ENCODE assay signal across 28 cellular contexts in the genomic region with DNA sequence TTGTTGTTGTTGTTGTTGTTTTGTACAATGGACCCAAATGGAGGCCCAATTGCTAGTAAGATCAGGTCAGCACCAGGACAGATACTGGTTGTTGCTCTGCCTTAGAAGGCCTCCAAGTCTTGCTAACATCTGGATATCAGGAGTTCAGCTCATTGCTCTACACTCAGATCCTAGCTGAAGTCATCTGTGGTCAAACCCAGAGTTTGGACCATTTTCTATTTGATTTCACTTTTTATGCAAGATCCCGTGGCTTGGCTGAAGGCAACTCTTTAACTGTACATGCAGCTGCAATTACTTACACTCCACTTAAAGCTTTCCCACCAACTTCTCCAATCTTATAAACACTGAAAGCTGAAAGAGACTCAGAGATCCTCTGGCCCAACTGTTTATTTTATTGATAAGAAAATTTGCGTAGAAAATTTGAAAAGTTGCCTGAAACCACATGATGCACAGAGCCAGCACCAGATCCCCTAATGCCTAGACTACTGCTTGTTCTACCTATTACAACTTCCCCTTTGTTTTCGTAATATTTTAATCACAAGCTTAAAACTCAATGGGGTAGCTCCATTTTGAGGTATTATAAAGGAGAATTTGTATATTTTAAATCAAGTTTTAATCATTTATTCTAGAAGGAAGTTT. TPM values are rescaled to one million over a fixed set of nuclear protein-coding genes. Genes with fewer than 3 reads are reported as not detected.
A peak's percentile ranks its signal among the peaks of the same experiment; 100 is the strongest.
DNase-seq lines count a peak whose midpoint lies in the region; ATAC-seq and TF ChIP-seq lines count a peak whose summit lies in the region.
"Had no signal": no experiment of that assay in that cellular context is flagged by ENCODE, and none has a peak within 500 bp of the region (broad histone marks: within the 10 kb centered on the region; RNA-seq: fewer than 3 reads in every experiment).

No MANE protein-coding gene starts in this region.

- ATAC-seq in GM23338: no peak
- ATAC-seq: Right ventricle myocardium inferior; stimulated activated naive CD8-positive, alpha-beta T cell treated with anti-CD3 and anti-CD28 coated beads, Interleukin-15, Interleukin-2, amounts not matched to agents 100 U/mL and 50 U/mL, for 24 hours had no signal

- no peaks in the 10 kb centered on the region for H3K79me2 ChIP-seq in GM23338 (replicated peaks; ENCODE audit: insufficient read depth)
- no peaks in the 10 kb centered on the region for H3K79me2 ChIP-seq in osteoblast (ENCODE audit: insufficient read depth, low read length)

- no peaks in the 10 kb centered on the region for H3K36me3 Mint-ChIP-seq in GM23338 (ENCODE audit: low read depth)
- H3K36me3 Mint-ChIP-seq: activated naive CD8-positive, alpha-beta T cell treated with anti-CD3 and anti-CD28 coated beads for 36 hours had no signal

- no peaks in the 10 kb centered on the region for H3K27me3 ChIP-seq in GM23338 (ENCODE audit: insufficient read depth)
- H3K27me3 ChIP-seq in osteoblast (ENCODE audit: insufficient read depth, low read length): no peaks in the 10 kb centered on the region
- H3K27me3 ChIP-seq: BE2C, tibial nerve had no signal

- no peaks in the 10 kb centered on the region for H4K20me1 ChIP-seq in GM23338 (replicated peaks; ENCODE audit: insufficient read depth)
- H4K20me1 ChIP-seq in osteoblast (ENCODE audit: insufficient read depth, low read length): no peaks in the 10 kb centered on the region

- H3K27ac ChIP-seq in GM23338 (ENCODE audit: low read depth) (no peak overlapping the region), osteoblast (ENCODE audit: low read depth, low read length) (no peak overlapping the region)
- H3K27ac ChIP-seq: prostate gland, skin epidermis, tibial nerve had no signal

- H3K4me3 Mint-ChIP-seq in GM23338: no peak overlapping the region
- H3K4me3 Mint-ChIP-seq: activated naive CD8-positive, alpha-beta T cell treated with anti-CD3 and anti-CD28 coated beads for 36 hours; activated T-helper 17 cell treated with anti-CD3 and anti-CD28 coated beads, Interleukin-2, amount 50 U/mL, for 72 hours had no signal

- H3K9me2 ChIP-seq in GM23338 (ENCODE audit: insufficient read depth): no peaks in the 10 kb centered on the region

- no peak overlapping the region for H3K4me2 ChIP-seq in GM23338
- H3K4me2 ChIP-seq in osteoblast (ENCODE audit: insufficient read depth, low read length): no peak overlapping the region

- H3F3A ChIP-seq in GM23338 (replicated peaks; ENCODE audit: low read depth): no peaks in the 10 kb centered on the region

- H3K9me3 Mint-ChIP-seq in GM23338: no peaks in the 10 kb centered on the region
- H3K9me3 Mint-ChIP-seq: activated naive CD8-positive, alpha-beta T cell treated with anti-CD3 and anti-CD28 coated beads for 36 hours; activated T-helper 17 cell treated with anti-CD3 and anti-CD28 coated beads, Interleukin-2, amount 50 U/mL, for 72 hours had no signal

- H3K4me3 ChIP-seq in GM23338 (no peak overlapping the region), osteoblast (ENCODE audit: insufficient read depth, low read length) (no peak overlapping the region)
- H3K4me3 ChIP-seq: prostate gland, skin epidermis, tibial nerve had no signal

- no peaks in the 10 kb centered on the region; the same call in 2 of the 3 replicates for H3K4me1 Mint-ChIP-seq in GM23338
- H3K4me1 Mint-ChIP-seq: activated naive CD8-positive, alpha-beta T cell treated with anti-CD3 and anti-CD28 coated beads for 36 hours; activated T-helper 17 cell treated with anti-CD3 and anti-CD28 coated beads, Interleukin-2, amount 50 U/mL, for 72 hours had no signal

- no peak overlapping the region for H3K27ac Mint-ChIP-seq in GM23338
- H3K27ac Mint-ChIP-seq: activated naive CD8-positive, alpha-beta T cell treated with anti-CD3 and anti-CD28 coated beads for 36 hours; activated T-helper 17 cell treated with anti-CD3 and anti-CD28 coated beads, Interleukin-2, amount 50 U/mL, for 72 hours had no signal

- no peaks in the 10 kb centered on the region for H3K9me3 ChIP-seq in osteoblast (ENCODE audit: low read depth, low read length)
- H3K9me3 ChIP-seq: BE2C, prostate gland, tibial nerve had no signal

- no peaks in the 10 kb centered on the region for H3K36me3 ChIP-seq in GM23338 (ENCODE audit: insufficient read depth)
- no peaks in the 10 kb centered on the region for H3K36me3 ChIP-seq in osteoblast (ENCODE audit: insufficient read depth, low read length)
- H3K36me3 ChIP-seq: BE2C, prostate gland, tibial nerve had no signal

- DNase-seq in GM23338 (ENCODE audit: low spot score) (no peak), RPMI7951 (ENCODE audit: low read depth) (peak; percentile 9), fibroblast of gingiva (ENCODE audit: low read depth) (peak; percentile 59), osteoblast (ENCODE audit: insufficient read length, low spot score, missing footprints) (peak; percentile 18), NCI-H1930 (lab: John Stamatoyannopoulos, UW) (no peak), NCI-H146 treated with DMSO at 0.1 percent for 48 hours (lab: John Stamatoyannopoulos, UW; ENCODE audit: unreplicated experiment) (no peak), NCI-H1105 (lab: John Stamatoyannopoulos, UW) (no peak)
- DNase-seq: activated CD4-positive, alpha-beta T cell treated with anti-CD3 and anti-CD28 coated beads for 4 hours; activated naive CD8-positive, alpha-beta T cell treated with anti-CD3 and anti-CD28 coated beads for 36 hours; BE2C; H7; Karpas-422; NCI-H1105 treated with DMSO at 0.1 percent for 48 hours; NCI-H524 treated with DMSO at 0.1 percent for 48 hours; stimulated activated CD4-positive, alpha-beta T cell treated with anti-CD3 and anti-CD28 coated beads, Interleukin-2, amount 100 ng/mL, for 48 hours; stimulated activated naive CD8-positive, alpha-beta T cell treated with anti-CD3 and anti-CD28 coated beads, Interleukin-15, Interleukin-2, amounts not matched to agents 100 U/mL and 50 U/mL, for 24 hours; SW 1271 had no signal

- H3K4me1 ChIP-seq in GM23338 (ENCODE audit: insufficient read depth): no peaks in the 10 kb centered on the region
- no peaks in the 10 kb centered on the region for H3K4me1 ChIP-seq in osteoblast (ENCODE audit: insufficient read depth, low read length)
- H3K4me1 ChIP-seq: prostate gland, tibial nerve had no signal

- TF ChIP-seq CTCF in GM23338 (conservative IDR thresholded peaks at IDR 0.05; ENCODE audit: low read depth in 2 of 2): no peak
- no peak for TF ChIP-seq CTCF in osteoblast (IDR thresholded peaks at IDR 0.05; ENCODE audit: extremely low read depth, low read depth, low read length)

- no peaks in the 10 kb centered on the region for H3K27me3 Mint-ChIP-seq in GM23338 (ENCODE audit: insufficient read depth, low read depth, poor library complexity)

- H2AFZ ChIP-seq in GM23338 (peak overlapping the region; percentile 79; the same call in 1 of the 2 replicates), osteoblast (ENCODE audit: low read length) (no peak overlapping the region)

TF ChIP-seq in GM23338, 12 proteins besides CTCF, POLR2A, EP300 and RAD21 (continues in another document):
- no peak for TF ChIP-seq EZH2phosphoT487 (IDR thresholded peaks at IDR 0.05; ENCODE audit: unreplicated experiment)
- TF ChIP-seq POLR2AphosphoS5 (IDR thresholded peaks at IDR 0.05; ENCODE audit: low read depth): no peak
- TF ChIP-seq ETS1 (IDR thresholded peaks at IDR 0.05): no peak
- TF ChIP-seq STAT1 (IDR thresholded peaks at IDR 0.05; ENCODE audit: unreplicated experiment): no peak
- TF ChIP-seq ZNF331 (CRISPR knock-in tag; IDR thresholded peaks at IDR 0.05; ENCODE audit: low read depth): no peak
- no peak for TF ChIP-seq JUNB (IDR thresholded peaks at IDR 0.05; ENCODE audit: unreplicated experiment)
- TF ChIP-seq EZH2 (IDR thresholded peaks at IDR 0.05; ENCODE audit: low read depth, unreplicated experiment): no peak

RNA-seq across cellular contexts. Expression of gene SLC17A2, which starts 2.7 kb away (rescaled TPM):
- not detected in 2 replicates for total RNA-seq in GM23338 (2014; rRNA removed; shearing (Covaris generic))
- polyA plus RNA-seq in GM23338 (2016; fragmentation: Nextera tagmentation; extraction: Ambion mirVana): not detected in 2 replicates
- not detected in 2 replicates for total RNA-seq in RPMI7951 (2014; rRNA removed; shearing (Covaris generic))
- not detected in 2 replicates for total RNA-seq in osteoblast
- total RNA-seq: activated naive CD8-positive, alpha-beta T cell treated with anti-CD3 and anti-CD28 coated beads for 36 hours; activated T-helper 17 cell treated with anti-CD3 and anti-CD28 coated beads, Interleukin-2, amount 50 U/mL, for 72 hours; bronchial epithelial cell; Daoy; dermis microvascular lymphatic vessel endothelial cell; glomerular endothelial cell; H7; mononuclear cell; prostate gland; Right ventricle myocardium inferior; tibial nerve had no signal
- polyA plus RNA-seq: neural cell had no signal

RNA-seq across cellular contexts. Expression of gene TRIM38, which starts 34.8 kb away (rescaled TPM):
- total RNA-seq in GM23338 (2014; rRNA removed; shearing (Covaris generic)): 0.58 and 0.66 TPM in 2 replicates
- polyA plus RNA-seq in GM23338 (2016; fragmentation: Nextera tagmentation; extraction: Ambion mirVana): 0.57 and 0.82 TPM in 2 replicates
- 7.7 and 9.1 TPM in 2 replicates for total RNA-seq in RPMI7951 (2014; rRNA removed; shearing (Covaris generic))
- 13.0 and 13.3 TPM in 2 replicates for total RNA-seq in osteoblast
- polyA plus RNA-seq: neural cell had no signal

RNA-seq across cellular contexts. Expression of gene SLC17A3, which starts 53.8 kb away (rescaled TPM):
- 0.27 TPM in 1 of 2 replicates, not detected in the other for total RNA-seq in GM23338 (2014; rRNA removed; shearing (Covaris generic))
- polyA plus RNA-seq in GM23338 (2016; fragmentation: Nextera tagmentation; extraction: Ambion mirVana): not detected in 2 replicates
- total RNA-seq in RPMI7951 (2014; rRNA removed; shearing (Covaris generic)): not detected in 2 replicates
- not detected in 2 replicates for total RNA-seq in osteoblast
- total RNA-seq: activated naive CD8-positive, alpha-beta T cell treated with anti-CD3 and anti-CD28 coated beads for 36 hours; bronchial epithelial cell; Daoy; dermis microvascular lymphatic vessel endothelial cell; glomerular endothelial cell; H7; prostate gland; Right ventricle myocardium inferior; tibial nerve had no signal
- polyA plus RNA-seq: neural cell had no signal

Comparison
In these comparisons a context has a peak if more than half of its experiments do, and no peak if none do; other contexts are left out.
1. DNase-seq: peak in RPMI7951 (single experiment), fibroblast of gingiva (single experiment) and osteoblast (single experiment); none in GM23338 (single experiment), NCI-H1930 (0 of 2), NCI-H146 treated with DMSO at 0.1 percent for 48 hours (single experiment) and NCI-H1105 (single experiment).